In the genomic region with DNA sequence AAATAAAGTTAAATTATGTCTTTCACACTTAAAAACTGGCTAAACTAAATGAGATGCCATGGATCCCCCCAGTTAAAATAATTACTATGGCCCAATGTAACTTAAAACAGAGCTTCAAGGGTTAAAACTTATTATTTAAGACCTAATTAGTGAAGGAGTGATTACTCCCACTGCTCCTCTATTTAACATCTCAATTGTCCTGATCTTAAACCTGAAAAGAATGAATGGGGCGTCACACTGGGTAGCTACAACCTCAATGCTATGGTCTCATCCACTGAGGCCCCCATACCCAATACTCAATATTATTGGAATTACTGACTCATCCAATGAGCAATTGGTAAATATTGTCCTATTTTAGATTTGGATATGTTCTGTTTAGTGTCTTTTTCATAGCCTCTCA, we compare ENCODE assay signal across 38 cellular contexts. TPM values are rescaled to one million over a fixed set of nuclear protein-coding genes. Genes with fewer than 3 reads are reported as not detected.
"Had no signal": no experiment of that assay in that cellular context is flagged by ENCODE, and none has a peak within 500 bp of the region (broad histone marks: within the 10 kb centered on the region; RNA-seq: fewer than 3 reads in every experiment).

No MANE protein-coding gene starts in this region.

- H3K27me3 ChIP-seq: brain microvascular endothelial cell, esophagus muscularis mucosa, foreskin keratinocyte had no signal

- DNase-seq: activated CD4-positive, alpha-beta memory T cell treated with anti-CD3 and anti-CD28 coated beads for 36 hours; activated CD4-positive, alpha-beta T cell treated with anti-CD3 and anti-CD28 coated beads for 36 hours; activated CD4-positive, alpha-beta T cell treated with anti-CD3 and anti-CD28 coated beads, Interleukin-2, amount 10 ng/mL, durations not matched to agents 24 days and 14 days; activated CD4-positive, CD25-positive, alpha-beta regulatory T cell; activated CD4-positive, CD25-positive, alpha-beta regulatory T cell treated with anti-CD3 and anti-CD28 coated beads, Interleukin-2, amount 50 U/mL, for 72 hours; activated CD8-positive, alpha-beta memory T cell treated with anti-CD3 and anti-CD28 coated beads, Interleukin-2, amount 10 ng/mL, durations not matched to agents 7 days and 5 days; activated CD8-positive, alpha-beta memory T cell treated with anti-CD3 and anti-CD28 coated beads, Interleukin-2, amount 50 U/mL, for 4 hours; activated CD8-positive, alpha-beta T cell treated with anti-CD3 and anti-CD28 coated beads, Interleukin-2, amount 10 ng/mL, durations not matched to agents 7 days and 5 days; activated gamma-delta T cell; activated naive CD4-positive, alpha-beta T cell; activated naive CD4-positive, alpha-beta T cell treated with anti-CD3 and anti-CD28 coated beads, Interleukin-2, amount 10 ng/mL, durations not matched to agents 7 days and 5 days; activated naive CD8-positive, alpha-beta T cell treated with anti-CD3 and anti-CD28 coated beads, Interleukin-2, amount 10 ng/mL, durations not matched to agents 7 days and 5 days; activated T-cell treated with anti-CD3 and anti-CD28 coated beads, Interleukin-2, amount 50 U/mL, for 1 hour; activated T-cell treated with anti-CD3 and anti-CD28 coated beads, Interleukin-2, amount 50 U/mL, for 48 hours; amniotic stem cell; anterior cingulate cortex; brain microvascular endothelial cell; dorsolateral prefrontal cortex; effector memory CD8-positive, alpha-beta T cell; erythroblast; foreskin keratinocyte; gastrocnemius medialis; glutamatergic neuron; T-helper 1 cell; T-helper 17 cell; T1000; WERI-Rb-1 had no signal

- H3K9me3 Mint-ChIP-seq: activated CD4-positive, alpha-beta T cell treated with anti-CD3 and anti-CD28 coated beads, Interleukin-2, amount 10 ng/mL, durations not matched to agents 24 days and 14 days; activated naive CD4-positive, alpha-beta T cell treated with anti-CD3 and anti-CD28 coated beads, Interleukin-2, amount 10 ng/mL, durations not matched to agents 7 days and 5 days; activated naive CD8-positive, alpha-beta T cell treated with anti-CD3 and anti-CD28 coated beads, Interleukin-2, amount 10 ng/mL, durations not matched to agents 7 days and 5 days had no signal

- H3K4me3 ChIP-seq: coronary artery, dorsolateral prefrontal cortex, esophagus muscularis mucosa, gastrocnemius medialis had no signal

- H3K4me1 ChIP-seq: esophagus muscularis mucosa, foreskin keratinocyte, gastrocnemius medialis had no signal

- H3K27me3 Mint-ChIP-seq: activated CD4-positive, alpha-beta memory T cell treated with anti-CD3 and anti-CD28 coated beads for 36 hours; activated CD4-positive, alpha-beta T cell treated with anti-CD3 and anti-CD28 coated beads for 36 hours; activated naive CD4-positive, alpha-beta T cell treated with anti-CD3 and anti-CD28 coated beads, Interleukin-2, amount 10 ng/mL, durations not matched to agents 7 days and 5 days; activated naive CD8-positive, alpha-beta T cell treated with anti-CD3 and anti-CD28 coated beads, Interleukin-2, amount 10 ng/mL, durations not matched to agents 7 days and 5 days; dendritic cell treated with granulocyte-macrophage colony-stimulating factor and Interleukin-4, amounts not matched to agents 40 ng/mL and 50 ng/mL, for 4 days had no signal

- H3K4me3 Mint-ChIP-seq: activated CD4-positive, alpha-beta memory T cell treated with anti-CD3 and anti-CD28 coated beads for 36 hours; activated CD4-positive, alpha-beta T cell treated with anti-CD3 and anti-CD28 coated beads for 36 hours; activated CD4-positive, alpha-beta T cell treated with anti-CD3 and anti-CD28 coated beads, Interleukin-2, amount 10 ng/mL, durations not matched to agents 24 days and 14 days; activated CD8-positive, alpha-beta memory T cell treated with anti-CD3 and anti-CD28 coated beads, Interleukin-2, amount 10 ng/mL, durations not matched to agents 7 days and 5 days; activated CD8-positive, alpha-beta T cell treated with anti-CD3 and anti-CD28 coated beads, Interleukin-2, amount 10 ng/mL, durations not matched to agents 7 days and 5 days; activated naive CD4-positive, alpha-beta T cell treated with anti-CD3 and anti-CD28 coated beads, Interleukin-2, amount 10 ng/mL, durations not matched to agents 7 days and 5 days; activated naive CD8-positive, alpha-beta T cell treated with anti-CD3 and anti-CD28 coated beads, Interleukin-2, amount 10 ng/mL, durations not matched to agents 7 days and 5 days; activated T-helper 1 cell treated with anti-CD3 and anti-CD28 coated beads, Interleukin-12 subunit alpha, Interleukin-12 subunit beta, Interleukin-2, Interleukin-4 antibody, amounts not matched to agents 30 ng/mL and 10 ng/mL and 1 ng/mL, durations not matched to agents 14 hours and 24 hours and 36 hours; central memory CD8-positive, alpha-beta T cell; dendritic cell treated with granulocyte-macrophage colony-stimulating factor and Interleukin-4, amounts not matched to agents 40 ng/mL and 50 ng/mL, for 4 days; effector memory CD8-positive, alpha-beta T cell; T-helper 17 cell; T-helper 2 cell treated with Interferon-gamma antibody and Interleukin-4, amounts not matched to agents 5 μg/mL and 100 μg/mL, for 36 hours had no signal

- H3K27ac ChIP-seq: brain microvascular endothelial cell, coronary artery, dorsolateral prefrontal cortex, esophagus muscularis mucosa, foreskin keratinocyte, gastrocnemius medialis, WERI-Rb-1 had no signal

- H3K36me3 ChIP-seq: brain microvascular endothelial cell, esophagus muscularis mucosa, gastrocnemius medialis, WERI-Rb-1 had no signal

- H3K4me1 Mint-ChIP-seq: activated CD4-positive, alpha-beta T cell treated with anti-CD3 and anti-CD28 coated beads for 36 hours; activated CD4-positive, alpha-beta T cell treated with anti-CD3 and anti-CD28 coated beads, Interleukin-2, amount 10 ng/mL, durations not matched to agents 24 days and 14 days; activated CD8-positive, alpha-beta memory T cell treated with anti-CD3 and anti-CD28 coated beads, Interleukin-2, amount 10 ng/mL, durations not matched to agents 7 days and 5 days; activated naive CD4-positive, alpha-beta T cell treated with anti-CD3 and anti-CD28 coated beads, Interleukin-2, amount 10 ng/mL, durations not matched to agents 7 days and 5 days; activated naive CD8-positive, alpha-beta T cell treated with anti-CD3 and anti-CD28 coated beads, Interleukin-2, amount 10 ng/mL, durations not matched to agents 7 days and 5 days; central memory CD8-positive, alpha-beta T cell; T-helper 17 cell had no signal

- H3K27ac Mint-ChIP-seq: activated CD4-positive, alpha-beta memory T cell treated with anti-CD3 and anti-CD28 coated beads for 36 hours; activated CD4-positive, alpha-beta T cell treated with anti-CD3 and anti-CD28 coated beads for 36 hours; activated CD4-positive, alpha-beta T cell treated with anti-CD3 and anti-CD28 coated beads, Interleukin-2, amount 10 ng/mL, durations not matched to agents 24 days and 14 days; activated CD8-positive, alpha-beta memory T cell treated with anti-CD3 and anti-CD28 coated beads, Interleukin-2, amount 10 ng/mL, durations not matched to agents 7 days and 5 days; activated CD8-positive, alpha-beta T cell treated with anti-CD3 and anti-CD28 coated beads, Interleukin-2, amount 10 ng/mL, durations not matched to agents 7 days and 5 days; activated naive CD4-positive, alpha-beta T cell treated with anti-CD3 and anti-CD28 coated beads, Interleukin-2, amount 10 ng/mL, durations not matched to agents 7 days and 5 days; activated naive CD4-positive, alpha-beta T cell treated with anti-CD3 and anti-CD28 coated beads, Interleukin-2, amount 50 U/mL, for 72 hours; activated naive CD8-positive, alpha-beta T cell treated with anti-CD3 and anti-CD28 coated beads, Interleukin-2, amount 10 ng/mL, durations not matched to agents 7 days and 5 days; activated T-helper 1 cell treated with anti-CD3 and anti-CD28 coated beads, Interleukin-12 subunit alpha, Interleukin-12 subunit beta, Interleukin-2, Interleukin-4 antibody, amounts not matched to agents 30 ng/mL and 10 ng/mL and 1 ng/mL, durations not matched to agents 14 hours and 24 hours and 36 hours; dendritic cell treated with granulocyte-macrophage colony-stimulating factor and Interleukin-4, amounts not matched to agents 40 ng/mL and 50 ng/mL, for 4 days; effector memory CD8-positive, alpha-beta T cell; T-helper 17 cell; T-helper 2 cell treated with Interferon-gamma antibody and Interleukin-4, amounts not matched to agents 5 μg/mL and 100 μg/mL, for 36 hours had no signal

- H3K36me3 Mint-ChIP-seq: activated CD4-positive, alpha-beta memory T cell treated with anti-CD3 and anti-CD28 coated beads for 36 hours; activated CD8-positive, alpha-beta memory T cell treated with anti-CD3 and anti-CD28 coated beads, Interleukin-2, amount 10 ng/mL, durations not matched to agents 7 days and 5 days; activated naive CD4-positive, alpha-beta T cell treated with anti-CD3 and anti-CD28 coated beads, Interleukin-2, amount 10 ng/mL, durations not matched to agents 7 days and 5 days; activated naive CD8-positive, alpha-beta T cell treated with anti-CD3 and anti-CD28 coated beads, Interleukin-2, amount 10 ng/mL, durations not matched to agents 7 days and 5 days had no signal

RNA-seq across cellular contexts. Expression of gene TMEM255A, which starts 21.1 kb away (rescaled TPM):
- total RNA-seq: activated CD4-positive, alpha-beta memory T cell treated with anti-CD3 and anti-CD28 coated beads for 36 hours; activated CD4-positive, alpha-beta T cell treated with anti-CD3 and anti-CD28 coated beads for 36 hours; activated CD4-positive, alpha-beta T cell treated with anti-CD3 and anti-CD28 coated beads, Interleukin-2, amount 10 ng/mL, durations not matched to agents 24 days and 14 days; activated CD8-positive, alpha-beta memory T cell treated with anti-CD3 and anti-CD28 coated beads for 36 hours; activated CD8-positive, alpha-beta T cell treated with anti-CD3 and anti-CD28 coated beads, Interleukin-2, amount 10 ng/mL, durations not matched to agents 7 days and 5 days; activated naive CD4-positive, alpha-beta T cell treated with anti-CD3 and anti-CD28 coated beads, Interleukin-2, amount 50 U/mL, for 72 hours; activated T-helper 1 cell treated with anti-CD3 and anti-CD28 coated beads, Interleukin-12 subunit alpha, Interleukin-12 subunit beta, Interleukin-2, Interleukin-4 antibody, amounts not matched to agents 30 ng/mL and 10 ng/mL and 1 ng/mL, durations not matched to agents 14 hours and 24 hours and 36 hours; bronchial epithelial cell had no signal

RNA-seq across cellular contexts. Expression of gene ATP1B4, which starts 29.5 kb away (rescaled TPM):
- total RNA-seq: activated CD4-positive, alpha-beta memory T cell treated with anti-CD3 and anti-CD28 coated beads for 36 hours; activated CD4-positive, alpha-beta T cell treated with anti-CD3 and anti-CD28 coated beads for 36 hours; activated CD4-positive, alpha-beta T cell treated with anti-CD3 and anti-CD28 coated beads, Interleukin-2, amount 10 ng/mL, durations not matched to agents 24 days and 14 days; activated CD8-positive, alpha-beta memory T cell treated with anti-CD3 and anti-CD28 coated beads for 36 hours; activated CD8-positive, alpha-beta memory T cell treated with anti-CD3 and anti-CD28 coated beads, Interleukin-2, amount 10 ng/mL, durations not matched to agents 7 days and 5 days; activated CD8-positive, alpha-beta T cell treated with anti-CD3 and anti-CD28 coated beads, Interleukin-2, amount 10 ng/mL, durations not matched to agents 7 days and 5 days; activated naive CD4-positive, alpha-beta T cell treated with anti-CD3 and anti-CD28 coated beads, Interleukin-2, amount 50 U/mL, for 72 hours; activated naive CD8-positive, alpha-beta T cell treated with anti-CD3 and anti-CD28 coated beads, Interleukin-2, amount 10 ng/mL, durations not matched to agents 7 days and 5 days; activated T-helper 1 cell treated with anti-CD3 and anti-CD28 coated beads, Interleukin-12 subunit alpha, Interleukin-12 subunit beta, Interleukin-2, Interleukin-4 antibody, amounts not matched to agents 30 ng/mL and 10 ng/mL and 1 ng/mL, durations not matched to agents 14 hours and 24 hours and 36 hours; astrocyte; bronchial epithelial cell; cerebellum; dorsolateral prefrontal cortex; esophagus muscularis mucosa; foreskin keratinocyte; T-helper 17 cell had no signal
